1 cellular context compared by ENCODE assay signal in the genomic region with DNA sequence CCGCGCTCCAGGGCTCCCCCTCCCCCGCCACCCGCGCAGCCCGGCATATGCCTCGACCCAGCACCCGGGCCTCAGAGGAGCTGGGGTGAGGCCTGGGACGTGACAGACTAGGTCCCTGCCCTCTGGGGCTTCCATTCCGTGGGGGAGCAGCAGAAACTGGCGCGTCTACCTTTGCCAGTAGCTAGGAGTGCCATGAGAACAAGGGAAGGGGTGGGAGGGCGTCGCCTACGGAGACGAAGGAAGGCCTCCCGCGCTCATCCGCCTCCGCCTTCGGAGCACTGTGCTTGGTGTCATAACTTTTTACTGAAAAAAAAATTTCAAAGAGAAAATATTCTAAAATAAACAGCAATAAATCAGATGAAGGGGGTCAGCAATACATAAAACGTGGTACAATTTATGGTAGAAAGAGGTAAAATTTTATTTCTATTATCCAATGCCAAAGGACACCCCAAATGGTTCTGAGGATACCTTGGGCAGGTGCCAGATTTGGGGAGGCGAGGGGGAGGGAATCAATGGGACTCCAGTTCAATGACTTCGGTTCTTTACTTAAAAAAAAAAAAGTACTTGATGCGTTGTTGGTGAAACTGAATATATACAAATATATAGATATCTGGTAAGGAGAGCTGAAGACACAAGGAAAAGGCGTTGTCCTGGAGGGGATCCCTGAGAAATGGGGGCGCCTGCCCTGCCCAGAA.
TF ChIP-seq lines count a peak whose summit lies in the region.

No MANE protein-coding gene starts in this region.

TF ChIP-seq in H1, 55 proteins besides CTCF, POLR2A, EP300 and RAD21 (continued from another document):
- TF ChIP-seq SIN3A (conservative IDR thresholded peaks at IDR 0.05 in 1 of 2, IDR thresholded peaks at IDR 0.05 in 1 of 2; ENCODE audit: low read depth in 1 of 2, low read length in 2 of 2) (0 out of 4 replicates have a peak, but pooled peaks of 1 of the 2 experiments have one; percentile 23), EZH2 (IDR thresholded peaks at IDR 0.05; ENCODE audit: low read depth, low read length, severe bottlenecking) (peak; percentile 14)
